Comparison of ENCODE assay signal across 30 cellular contexts in the genomic region with DNA sequence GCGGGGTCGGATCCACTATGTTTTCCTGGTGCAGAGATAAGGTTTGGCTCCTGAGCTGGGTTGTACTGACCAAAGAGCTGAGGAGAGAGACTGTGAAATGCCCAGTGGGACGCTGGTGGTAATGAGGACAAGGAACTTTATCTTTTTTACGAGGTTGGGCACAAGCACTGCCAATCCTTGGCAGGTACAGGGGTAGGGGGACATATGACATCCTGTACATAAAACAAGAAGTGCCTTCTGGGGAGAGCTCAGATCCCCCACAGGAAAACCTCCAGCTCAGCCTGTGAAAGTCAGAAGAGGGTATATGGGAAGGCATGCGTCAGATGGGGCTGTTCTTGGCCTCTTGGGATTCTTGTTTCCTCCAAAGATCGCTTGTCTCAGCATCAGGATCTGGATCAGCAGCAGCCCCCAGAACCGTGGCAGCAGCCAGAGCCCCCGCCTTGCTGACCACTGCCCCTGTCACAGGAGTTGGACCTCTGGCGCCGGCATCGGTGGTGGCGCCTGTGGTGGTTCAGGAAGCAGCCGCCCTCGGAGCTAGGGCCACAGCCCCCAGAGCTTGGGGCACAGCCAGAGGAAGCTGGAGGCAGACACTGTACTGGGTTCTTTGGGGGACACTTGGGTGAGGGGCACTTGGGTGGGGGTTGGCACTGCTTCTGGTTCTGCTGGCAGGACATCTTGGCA.
"Had no signal": no experiment of that assay in that cellular context is flagged by ENCODE, and none has a peak within 500 bp of the region (broad histone marks: within the 10 kb centered on the region; RNA-seq: fewer than 3 reads in every experiment).

No MANE protein-coding gene starts in this region.

- DNase-seq: activated CD4-positive, alpha-beta memory T cell treated with anti-CD3 and anti-CD28 coated beads, Interleukin-2, amount 10 ng/mL, durations not matched to agents 7 days and 5 days; activated CD4-positive, alpha-beta T cell treated with anti-CD3 and anti-CD28 coated beads for 1 hour; activated CD4-positive, alpha-beta T cell treated with anti-CD3 and anti-CD28 coated beads for 4 hours; activated CD4-positive, alpha-beta T cell treated with anti-CD3 and anti-CD28 coated beads, Interleukin-2, amount 10 ng/mL, durations not matched to agents 7 days and 5 days; activated CD4-positive, alpha-beta T cell treated with anti-CD3 and anti-CD28 coated beads, Interleukin-2, amount 50 U/mL, for 4 hours; activated CD8-positive, alpha-beta memory T cell treated with anti-CD3 and anti-CD28 coated beads, Interleukin-2, amount 50 U/mL, for 48 hours; activated gamma-delta T cell; activated naive CD4-positive, alpha-beta T cell; activated naive CD4-positive, alpha-beta T cell treated with anti-CD3 and anti-CD28 coated beads, Interleukin-2, amount 10 ng/mL, durations not matched to agents 7 days and 5 days; activated naive CD8-positive, alpha-beta T cell treated with anti-CD3 and anti-CD28 coated beads, Interleukin-2, amount 10 ng/mL, durations not matched to agents 7 days and 5 days; activated T-cell treated with anti-CD3 and anti-CD28 coated beads for 4 hours; activated T-cell treated with anti-CD3 and anti-CD28 coated beads, Interleukin-2, amount 50 U/mL, for 24 hours; activated T-cell treated with anti-CD3 and anti-CD28 coated beads, Interleukin-2, amount 50 U/mL, for 72 hours; central memory CD4-positive, alpha-beta T cell; cerebellar nuclear complex; colonic mucosa; effector CD8-positive, alpha-beta T cell; esophagus squamous epithelium; foreskin melanocyte; heart right ventricle had no signal

- H3K4me3 ChIP-seq: ascending aorta, breast epithelium, cardiac muscle cell, colonic mucosa, esophagus squamous epithelium, gastroesophageal sphincter, heart right ventricle had no signal

- H3K4me1 Mint-ChIP-seq: activated naive CD4-positive, alpha-beta T cell treated with anti-CD3 and anti-CD28 coated beads, Interleukin-2, amount 10 ng/mL, durations not matched to agents 7 days and 5 days; activated naive CD8-positive, alpha-beta T cell treated with anti-CD3 and anti-CD28 coated beads, Interleukin-2, amount 10 ng/mL, durations not matched to agents 7 days and 5 days; brain; WTC11 had no signal

- H3K9me3 Mint-ChIP-seq: activated CD4-positive, alpha-beta memory T cell treated with anti-CD3 and anti-CD28 coated beads, Interleukin-2, amount 10 ng/mL, durations not matched to agents 7 days and 5 days; activated CD4-positive, alpha-beta T cell treated with anti-CD3 and anti-CD28 coated beads, Interleukin-2, amount 10 ng/mL, durations not matched to agents 7 days and 5 days; activated naive CD4-positive, alpha-beta T cell treated with anti-CD3 and anti-CD28 coated beads, Interleukin-2, amount 10 ng/mL, durations not matched to agents 7 days and 5 days; activated naive CD8-positive, alpha-beta T cell treated with anti-CD3 and anti-CD28 coated beads, Interleukin-2, amount 10 ng/mL, durations not matched to agents 7 days and 5 days had no signal

- H3K9me3 ChIP-seq: colonic mucosa had no signal

- H3K36me3 Mint-ChIP-seq: activated naive CD4-positive, alpha-beta T cell treated with anti-CD3 and anti-CD28 coated beads, Interleukin-2, amount 10 ng/mL, durations not matched to agents 7 days and 5 days; activated naive CD8-positive, alpha-beta T cell treated with anti-CD3 and anti-CD28 coated beads, Interleukin-2, amount 10 ng/mL, durations not matched to agents 7 days and 5 days; brain had no signal

- H3K27ac Mint-ChIP-seq: activated CD4-positive, alpha-beta memory T cell treated with anti-CD3 and anti-CD28 coated beads, Interleukin-2, amount 10 ng/mL, durations not matched to agents 7 days and 5 days; activated CD4-positive, alpha-beta T cell treated with anti-CD3 and anti-CD28 coated beads, Interleukin-2, amount 10 ng/mL, durations not matched to agents 7 days and 5 days; activated naive CD4-positive, alpha-beta T cell treated with anti-CD3 and anti-CD28 coated beads, Interleukin-2, amount 10 ng/mL, durations not matched to agents 7 days and 5 days; activated naive CD4-positive, alpha-beta T cell treated with anti-CD3 and anti-CD28 coated beads, Interleukin-2, amount 50 U/mL, for 72 hours; activated naive CD8-positive, alpha-beta T cell treated with anti-CD3 and anti-CD28 coated beads, Interleukin-2, amount 10 ng/mL, durations not matched to agents 7 days and 5 days; activated T-cell treated with anti-CD3 and anti-CD28 coated beads, Interleukin-2, amount 50 U/mL, for 24 hours; brain; WTC11 had no signal

- H3K4me3 Mint-ChIP-seq: activated CD4-positive, alpha-beta memory T cell treated with anti-CD3 and anti-CD28 coated beads, Interleukin-2, amount 10 ng/mL, durations not matched to agents 7 days and 5 days; activated CD4-positive, alpha-beta T cell treated with anti-CD3 and anti-CD28 coated beads, Interleukin-2, amount 10 ng/mL, durations not matched to agents 7 days and 5 days; activated naive CD4-positive, alpha-beta T cell treated with anti-CD3 and anti-CD28 coated beads, Interleukin-2, amount 10 ng/mL, durations not matched to agents 7 days and 5 days; activated naive CD8-positive, alpha-beta T cell treated with anti-CD3 and anti-CD28 coated beads, Interleukin-2, amount 10 ng/mL, durations not matched to agents 7 days and 5 days; activated T-cell treated with anti-CD3 and anti-CD28 coated beads, Interleukin-2, amount 50 U/mL, for 24 hours; brain; WTC11 had no signal

- FAIRE-seq: endometrium, endothelial cell of umbilical vein had no signal

- H3K27ac ChIP-seq: ascending aorta, breast epithelium, cardiac muscle cell, colonic mucosa, esophagus squamous epithelium, gastroesophageal sphincter, heart right ventricle, VCaP had no signal

- H3K4me1 ChIP-seq: ascending aorta, breast epithelium, colonic mucosa, esophagus squamous epithelium, gastroesophageal sphincter, heart right ventricle had no signal

- H3K27me3 ChIP-seq: ascending aorta, breast epithelium, cardiac muscle cell, colonic mucosa, esophagus squamous epithelium, gastroesophageal sphincter, heart right ventricle had no signal

- H3K36me3 ChIP-seq: ascending aorta, breast epithelium, cardiac muscle cell, colonic mucosa, esophagus squamous epithelium, gastroesophageal sphincter, heart right ventricle had no signal

- ATAC-seq: activated naive CD4-positive, alpha-beta T cell treated with anti-CD3 and anti-CD28 coated beads, Interleukin-2, amount 50 U/mL, for 72 hours; activated T-cell treated with anti-CD3 and anti-CD28 coated beads, Interleukin-2, amount 50 U/mL, for 72 hours; gastroesophageal sphincter; heart right ventricle; WTC11 had no signal
